12 cellular contexts compared by ENCODE assay signal in the genomic region with DNA sequence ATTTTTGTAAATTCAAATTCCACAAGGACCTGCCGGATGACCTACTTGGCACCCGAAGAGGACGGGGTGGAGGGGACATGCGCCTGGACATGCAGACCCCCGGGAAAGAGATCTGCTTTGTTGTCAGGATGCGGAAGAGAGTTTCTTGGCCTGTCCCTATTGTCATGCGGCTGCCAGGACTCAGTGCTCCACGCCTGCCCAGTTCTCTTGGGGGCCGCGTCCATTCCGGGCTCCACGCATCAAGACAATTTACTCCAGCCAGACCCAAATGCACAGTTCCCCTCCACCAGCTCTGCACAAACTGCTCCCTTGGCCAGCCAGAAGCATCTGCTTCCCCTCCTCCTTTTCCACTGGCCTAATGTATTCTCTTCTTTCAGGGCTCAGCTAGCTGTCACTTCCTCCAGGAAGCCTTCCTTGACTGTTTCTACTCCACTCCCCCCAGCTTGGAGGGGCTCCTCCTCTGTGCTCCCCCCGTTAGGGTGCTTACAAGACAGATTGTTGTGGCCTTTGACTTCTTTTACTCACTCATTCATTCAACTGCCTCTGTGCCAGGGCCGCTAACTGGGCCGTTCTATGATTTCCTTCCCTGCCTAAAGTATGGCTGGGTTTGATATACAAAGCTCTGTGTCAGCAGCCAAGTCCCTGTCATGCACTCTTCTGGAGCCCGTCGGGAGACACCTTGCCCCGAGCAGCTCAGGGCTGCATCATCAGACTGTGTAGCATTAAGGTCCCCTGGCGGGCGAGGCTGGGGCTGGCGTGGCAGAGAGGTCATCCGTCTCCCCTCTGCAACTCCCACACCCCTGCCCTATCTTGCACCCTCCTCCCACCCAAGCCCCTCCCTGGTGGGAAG. TPM values are rescaled to one million over a fixed set of nuclear protein-coding genes. Genes with fewer than 3 reads are reported as not detected.
DNase-seq lines count a peak whose midpoint lies in the region; TF ChIP-seq lines count a peak whose summit lies in the region.
"Had no signal": no experiment of that assay in that cellular context is flagged by ENCODE, and none has a peak within 500 bp of the region (broad histone marks: within the 10 kb centered on the region; RNA-seq: fewer than 3 reads in every experiment).

No MANE protein-coding gene starts in this region.

- H3K27me3 ChIP-seq in PC-9 (ENCODE audit: insufficient read depth, low read depth) = no peaks in the 10 kb centered on the region

- H4K20me1 ChIP-seq in PC-9 (ENCODE audit: insufficient read depth) = no peaks in the 10 kb centered on the region

- POLR2A ChIA-PET in PC-9 (lab: Charles Lee; ENCODE audit: unreplicated experiment) = interaction anchor here (0.7 kb wide), 1 partner anchor 125 kb away, joined by 3 read pairs; no protein-coding TSS in a partner anchor

- H3K4me3 ChIP-seq in GM12864 (ENCODE audit: low read depth, low read length) (no peak overlapping the region), PC-9 (peak overlapping the region; percentile 48; the same call in 1 of the 2 replicates), fibroblast of villous mesenchyme (ENCODE audit: low read depth, low read length) (peak overlapping the region; percentile 14)
- H3K4me3 ChIP-seq: stomach had no signal

- H3K79me2 ChIP-seq in PC-9 (ENCODE audit: low read depth) = no peaks in the 10 kb centered on the region

- no peaks in the 10 kb centered on the region for H3K36me3 ChIP-seq in PC-9 (ENCODE audit: low read depth)
- H3K36me3 ChIP-seq: stomach had no signal

- no peaks in the 10 kb centered on the region for H3K9me3 ChIP-seq in PC-9 (ENCODE audit: insufficient read depth, low read depth)
- H3K9me3 ChIP-seq: stomach had no signal

- H3K27ac ChIP-seq in PC-9 = no peak overlapping the region
- H3K27ac ChIP-seq: stomach had no signal

- intact Hi-C loops in PC-9 (cut with micrococcal nuclease; ENCODE audit: unreplicated experiment) = no loop called here

- H3K4me1 Mint-ChIP-seq in mesothelial cell of epicardium = peaks cover 39% of the 10 kb centered on the region

- H3K4me2 ChIP-seq in PC-9 = peak overlapping the region; percentile 82

- no peaks in the 10 kb centered on the region for H3K36me3 Mint-ChIP-seq in mesothelial cell of epicardium

- no peak for DNase-seq in GM12864 (ENCODE audit: low read depth)
- DNase-seq in PC-9 = peak; percentile 42 to 48
- peak; percentile 59 for DNase-seq in fibroblast of villous mesenchyme (ENCODE audit: low read depth)
- no peak for DNase-seq in mesothelial cell of epicardium (ENCODE audit: low spot score in 2 of 2, unreplicated experiment in 2 of 2)
- no peak for DNase-seq in NCI-H1694 (lab: John Stamatoyannopoulos, UW)
- DNase-seq in UCSD-AML1 (lab: John Stamatoyannopoulos, UW; ENCODE audit: unreplicated experiment) = no peak
- DNase-seq in activated CD4-positive, alpha-beta T cell treated with anti-CD3 and anti-CD28 coated beads for 48 hours = no peak
- DNase-seq in NCI-H69 (lab: John Stamatoyannopoulos, UW) = no peak
- DNase-seq: aorta; NCI-H2029 treated with DMSO at 0.1 percent for 48 hours; stimulated activated CD4-positive, alpha-beta T cell treated with anti-CD3 and anti-CD28 coated beads, Interleukin-15, amount 100 ng/mL, for 24 hours; stomach had no signal

- H3K27me3 Mint-ChIP-seq in mesothelial cell of epicardium (ENCODE audit: low read depth) = peaks cover 26% of the 10 kb centered on the region

- H3K4me3 Mint-ChIP-seq in mesothelial cell of epicardium = no peak overlapping the region

- CTCF ChIA-PET in PC-9 (lab: Charles Lee) = interaction anchor here (0.6 kb wide), 2 partner anchors 9 to 113 kb away, joined by 3 to 5 read pairs; no protein-coding TSS in a partner anchor

- H3F3A ChIP-seq in PC-9 (ENCODE audit: insufficient read depth, low read depth) = peaks cover 52% of the 10 kb centered on the region

- H3K27ac Mint-ChIP-seq in mesothelial cell of epicardium = peak overlapping the region; percentile 62

- no peak overlapping the region for H2AFZ ChIP-seq in PC-9

- no peaks in the 10 kb centered on the region for H3K9me3 Mint-ChIP-seq in mesothelial cell of epicardium

- no peaks in the 10 kb centered on the region for H3K9me2 ChIP-seq in PC-9 (ENCODE audit: insufficient read depth)

- BruUV-seq in PC-9 (replicated peaks; lab: Mats Ljungman, UMichigan) = no TSS peak

- peak; percentile 41 for TF ChIP-seq CTCF in GM12864 (IDR thresholded peaks at IDR 0.05; ENCODE audit: low read depth, low read length, missing control alignments)
- peak; percentile 40; the same call in 1 of the 2 replicates for TF ChIP-seq CTCF in PC-9 (conservative IDR thresholded peaks at IDR 0.05)
- peak; percentile 21 for TF ChIP-seq CTCF in fibroblast of villous mesenchyme (IDR thresholded peaks at IDR 0.05; ENCODE audit: insufficient read depth, low read depth, low read length)
- no peak for TF ChIP-seq CTCF in mesothelial cell of epicardium (IDR thresholded peaks at IDR 0.05; ENCODE audit: unreplicated experiment)

- H3K4me1 ChIP-seq in PC-9 (replicated peaks; ENCODE audit: insufficient read depth) = peaks cover 52% of the 10 kb centered on the region

RNA-seq across cellular contexts. Expression of gene FIBCD1, which starts 6.6 kb away (rescaled TPM):
- 2.7 and 4.1 TPM in 2 replicates for total RNA-seq in PC-9 (2021)
- total RNA-seq in fibroblast of villous mesenchyme = 4.3 and 19.3 TPM in 2 replicates
- total RNA-seq in mesothelial cell of epicardium = 1.5 to 2.2 TPM (median 1.8 TPM) in 3 replicates
- total RNA-seq: aorta had no signal

RNA-seq across cellular contexts. Expression of gene QRFP, which starts 35.8 kb away (rescaled TPM):
- total RNA-seq in PC-9 (2021) = not detected in 2 replicates
- not detected in 2 replicates for total RNA-seq in fibroblast of villous mesenchyme
- total RNA-seq in mesothelial cell of epicardium = not detected in 3 replicates
- total RNA-seq: aorta, stomach had no signal

Comparison
In these comparisons a context has a peak if more than half of its experiments do, and no peak if none do; other contexts are left out.
1. DNase-seq: peak in PC-9 (2 of 2) and fibroblast of villous mesenchyme (single experiment); none in GM12864 (single experiment), mesothelial cell of epicardium (0 of 2), NCI-H1694 (single experiment), UCSD-AML1 (single experiment), activated CD4-positive, alpha-beta T cell treated with anti-CD3 and anti-CD28 coated beads for 48 hours (single experiment) and NCI-H69 (single experiment).